8 cellular contexts compared by ENCODE assay signal in the genomic region with DNA sequence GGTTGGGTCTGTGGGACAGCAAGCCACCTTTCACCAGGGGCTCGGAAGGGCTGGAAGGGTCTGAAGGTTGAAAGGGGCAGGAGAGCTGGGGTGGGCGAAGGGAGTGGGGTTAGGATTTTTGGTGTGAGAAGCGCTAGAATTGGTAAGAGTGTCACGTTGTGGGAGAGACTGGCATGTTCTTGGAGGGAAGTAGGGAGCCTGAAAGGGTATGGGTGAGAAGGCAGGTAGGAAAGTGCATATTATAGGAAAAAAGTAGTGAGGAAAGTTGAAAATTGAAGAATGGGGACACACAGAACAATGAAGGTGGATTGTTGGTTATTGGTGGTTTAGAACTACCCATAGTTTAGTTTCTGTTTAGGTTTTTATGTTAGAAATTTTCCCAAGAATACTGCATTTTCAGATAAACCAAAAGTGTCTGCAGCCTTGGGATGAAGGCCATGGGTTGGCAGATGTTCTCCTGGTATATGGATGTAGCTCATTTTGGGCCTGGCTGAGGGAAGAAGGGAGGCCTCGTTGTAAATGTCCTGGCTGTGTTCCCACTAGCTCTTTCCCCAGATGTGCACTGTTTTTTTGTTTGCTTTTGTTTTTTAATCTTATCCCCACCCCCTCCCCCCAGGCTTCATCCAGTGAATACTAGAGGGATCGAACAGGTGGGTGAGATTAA. TPM values are rescaled to one million over a fixed set of nuclear protein-coding genes. Genes with fewer than 3 reads are reported as not detected.
DNase-seq lines count a peak whose midpoint lies in the region; ATAC-seq and TF ChIP-seq lines count a peak whose summit lies in the region.

No MANE protein-coding gene starts in this region.

- peak overlapping the region; percentile 92 for H3K4me3 Mint-ChIP-seq in glutamatergic neuron (ENCODE audit: unreplicated experiment)
- peak overlapping the region; percentile 98 for H3K4me3 Mint-ChIP-seq in stimulated activated effector memory CD8-positive, alpha-beta T cell treated with anti-CD3 and anti-CD28 coated beads, Interleukin-12 subunit alpha, Interleukin-12 subunit beta, amount 100 ng/mL, for 72 hours

- H3K36me3 Mint-ChIP-seq in glutamatergic neuron (ENCODE audit: unreplicated experiment) = no peaks in the 10 kb centered on the region
- H3K36me3 Mint-ChIP-seq in stimulated activated effector memory CD8-positive, alpha-beta T cell treated with anti-CD3 and anti-CD28 coated beads, Interleukin-12 subunit alpha, Interleukin-12 subunit beta, amount 100 ng/mL, for 72 hours = peaks cover 49% of the 10 kb centered on the region

- H3K27me3 Mint-ChIP-seq in glutamatergic neuron (ENCODE audit: unreplicated experiment) = peaks cover 3% of the 10 kb centered on the region

- H3K4me3 ChIP-seq in WI38 (ENCODE audit: low read depth, low read length) = peak overlapping the region; percentile 83

- peaks cover 40% of the 10 kb centered on the region for H3K4me1 Mint-ChIP-seq in glutamatergic neuron (ENCODE audit: low read depth, unreplicated experiment)
- H3K4me1 Mint-ChIP-seq in stimulated activated effector memory CD8-positive, alpha-beta T cell treated with anti-CD3 and anti-CD28 coated beads, Interleukin-12 subunit alpha, Interleukin-12 subunit beta, amount 100 ng/mL, for 72 hours = peaks cover 55% of the 10 kb centered on the region

- H3K27ac Mint-ChIP-seq in glutamatergic neuron (ENCODE audit: unreplicated experiment) = peak overlapping the region; percentile 86
- peak overlapping the region; percentile 96 for H3K27ac Mint-ChIP-seq in stimulated activated effector memory CD8-positive, alpha-beta T cell treated with anti-CD3 and anti-CD28 coated beads, Interleukin-12 subunit alpha, Interleukin-12 subunit beta, amount 100 ng/mL, for 72 hours

- ATAC-seq in stimulated activated effector memory CD8-positive, alpha-beta T cell treated with anti-CD3 and anti-CD28 coated beads, Interleukin-12 subunit alpha, Interleukin-12 subunit beta, amount 100 ng/mL, for 72 hours = no peak
- ATAC-seq in GM19023 (IDR thresholded peaks at IDR 0.05; ENCODE audit: unreplicated experiment) = no peak

- H3K9me3 Mint-ChIP-seq in glutamatergic neuron (ENCODE audit: unreplicated experiment) = peaks cover 4% of the 10 kb centered on the region
- no peaks in the 10 kb centered on the region for H3K9me3 Mint-ChIP-seq in stimulated activated effector memory CD8-positive, alpha-beta T cell treated with anti-CD3 and anti-CD28 coated beads, Interleukin-12 subunit alpha, Interleukin-12 subunit beta, amount 100 ng/mL, for 72 hours

- TF ChIP-seq CTCF in WI38 (IDR thresholded peaks at IDR 0.05; ENCODE audit: low read depth, low read length) = no peak
- TF ChIP-seq CTCF in glutamatergic neuron (IDR thresholded peaks at IDR 0.05; ENCODE audit: partially characterized antibody, unreplicated experiment) = no peak

- DNase-seq in NCI-H1092 treated with DMSO at 0.1 percent for 48 hours (lab: John Stamatoyannopoulos, UW) = peak; percentile 11
- DNase-seq in NCI-H1092 (lab: John Stamatoyannopoulos, UW) = no peak
- DNase-seq in glutamatergic neuron = no peak
- no peak for DNase-seq in stimulated activated effector memory CD8-positive, alpha-beta T cell treated with anti-CD3 and anti-CD28 coated beads, Interleukin-12 subunit alpha, Interleukin-12 subunit beta, amount 100 ng/mL, for 72 hours (ENCODE audit: low spot score in 2 of 2)
- no peak for DNase-seq in ureter (ENCODE audit: low spot score)
- no peak for DNase-seq in SHP77 (lab: John Stamatoyannopoulos, UW)

RNA-seq across cellular contexts. Expression of a gene that starts 1.2 kb away (rescaled TPM):
- total RNA-seq in glutamatergic neuron (ENCODE audit: unreplicated experiment) (37.5 TPM), ureter (24.8 TPM)

RNA-seq across cellular contexts. Expression of a gene that starts 1.8 kb away (rescaled TPM):
- 11.3 TPM for total RNA-seq in glutamatergic neuron (ENCODE audit: unreplicated experiment)
- 37.3 TPM for total RNA-seq in ureter

RNA-seq across cellular contexts. Expression of a gene that starts 53.3 kb away (rescaled TPM):
- not detected for total RNA-seq in glutamatergic neuron (ENCODE audit: unreplicated experiment)
- not detected for total RNA-seq in ureter

RNA-seq across cellular contexts. Expression of a gene that starts 57.7 kb away (rescaled TPM):
- total RNA-seq in glutamatergic neuron (ENCODE audit: unreplicated experiment) = 39.3 TPM
- 30.1 TPM for total RNA-seq in ureter
